ENCODE assay signal across 8 cellular contexts in genomic region chr11:75399344-75400109, GRCh38. TPM values are rescaled to one million over a fixed set of nuclear protein-coding genes. Genes with fewer than 3 reads are reported as not detected.
A peak's percentile ranks its signal among the peaks of the same experiment; 100 is the strongest.
DNase-seq lines count a peak whose midpoint lies in the region; ATAC-seq and TF ChIP-seq lines count a peak whose summit lies in the region.

Gene RPS3, plus strand, starts transcription at chr11:75399518. Its CDS starts 30 bp downstream, at chr11:75399548.

- peaks cover 44% of the 10 kb centered on the region for H3F3A ChIP-seq in GM23248 (ENCODE audit: insufficient read depth)

- peak within 1 kb of the TSS; percentile 98 for H3K27ac Mint-ChIP-seq in activated T-helper 2 cell treated with anti-CD3 and anti-CD28 coated beads, Interferon-gamma antibody, Interleukin-2, Interleukin-4, amounts not matched to agents 10 μg/mL and 5 μg/mL and 100 μg/mL, durations not matched to agents 14 hours and 24 hours and 36 hours
- peak within 1 kb of the TSS; percentile 100 for H3K27ac Mint-ChIP-seq in nephron progenitor cell
- H3K27ac Mint-ChIP-seq in stimulated activated naive CD8-positive, alpha-beta T cell treated with anti-CD3 and anti-CD28 coated beads, Interleukin-15, amount 100 ng/mL, for 72 hours: peak within 1 kb of the TSS; percentile 99 to 100

- H3K9me2 ChIP-seq in GM23248 (ENCODE audit: insufficient read depth): no peaks in the 10 kb centered on the region

- H3K27me3 ChIP-seq in GM23248 (replicated peaks; ENCODE audit: insufficient read depth) (no peaks in the 10 kb centered on the region), RWPE2 (ENCODE audit: insufficient read depth, poor library complexity, severe bottlenecking) (no peaks in the 10 kb centered on the region)

- H3K79me2 ChIP-seq in GM23248 (ENCODE audit: insufficient read depth): peaks cover 52% of the 10 kb centered on the region

- no peak for TF ChIP-seq CTCF in RWPE2 (IDR thresholded peaks at IDR 0.05; ENCODE audit: poor library complexity, severe bottlenecking)
- no peak for TF ChIP-seq CTCF in fibroblast of the aortic adventitia (IDR thresholded peaks at IDR 0.05; ENCODE audit: insufficient read depth, low read length)
- TF ChIP-seq CTCF in nephron progenitor cell (IDR thresholded peaks at IDR 0.05): no peak

- 0 to 1% methylated on average over 53 of the region's 53 CpGs for WGBS in GM23248 (ENCODE audit: low coverage in 1 of 2, low lambda C conversion rate in 2 of 2, missing lambda C conversion rate in 2 of 2), 2 experiments

- peak; percentile 92 for ATAC-seq in RWPE2 (ENCODE audit: low read depth)
- ATAC-seq in stimulated activated naive CD8-positive, alpha-beta T cell treated with anti-CD3 and anti-CD28 coated beads, Interleukin-15, amount 100 ng/mL, for 72 hours: peak; percentile 95

- peak within 1 kb of the TSS; percentile 98 for H3K4me3 Mint-ChIP-seq in activated T-helper 2 cell treated with anti-CD3 and anti-CD28 coated beads, Interferon-gamma antibody, Interleukin-2, Interleukin-4, amounts not matched to agents 10 μg/mL and 5 μg/mL and 100 μg/mL, durations not matched to agents 14 hours and 24 hours and 36 hours (ENCODE audit: low read depth)
- peak within 1 kb of the TSS; percentile 100 for H3K4me3 Mint-ChIP-seq in nephron progenitor cell
- H3K4me3 Mint-ChIP-seq in stimulated activated naive CD8-positive, alpha-beta T cell treated with anti-CD3 and anti-CD28 coated beads, Interleukin-15, amount 100 ng/mL, for 72 hours: peak within 1 kb of the TSS; percentile 93 to 97

- peaks cover 53% of the 10 kb centered on the region for H3K36me3 Mint-ChIP-seq in activated T-helper 2 cell treated with anti-CD3 and anti-CD28 coated beads, Interferon-gamma antibody, Interleukin-2, Interleukin-4, amounts not matched to agents 10 μg/mL and 5 μg/mL and 100 μg/mL, durations not matched to agents 14 hours and 24 hours and 36 hours (ENCODE audit: low read depth)
- peaks cover 43% of the 10 kb centered on the region for H3K36me3 Mint-ChIP-seq in nephron progenitor cell (ENCODE audit: low read depth)

- H4K20me1 ChIP-seq in GM23248 (ENCODE audit: insufficient read depth): peaks cover 24% of the 10 kb centered on the region

- peaks cover 3% of the 10 kb centered on the region for H3K27me3 Mint-ChIP-seq in activated T-helper 2 cell treated with anti-CD3 and anti-CD28 coated beads, Interferon-gamma antibody, Interleukin-2, Interleukin-4, amounts not matched to agents 10 μg/mL and 5 μg/mL and 100 μg/mL, durations not matched to agents 14 hours and 24 hours and 36 hours (ENCODE audit: low read depth)
- H3K27me3 Mint-ChIP-seq in nephron progenitor cell (ENCODE audit: low read depth, poor library complexity): peaks cover 29% of the 10 kb centered on the region
- peaks cover 3% of the 10 kb centered on the region for H3K27me3 Mint-ChIP-seq in stimulated activated naive CD8-positive, alpha-beta T cell treated with anti-CD3 and anti-CD28 coated beads, Interleukin-15, amount 100 ng/mL, for 72 hours

- H3K9me3 ChIP-seq in GM23248 (ENCODE audit: low read depth) (no peaks in the 10 kb centered on the region), RWPE2 (ENCODE audit: severe bottlenecking) (no peaks in the 10 kb centered on the region)

- H3K9me3 Mint-ChIP-seq in activated T-helper 2 cell treated with anti-CD3 and anti-CD28 coated beads, Interferon-gamma antibody, Interleukin-2, Interleukin-4, amounts not matched to agents 10 μg/mL and 5 μg/mL and 100 μg/mL, durations not matched to agents 14 hours and 24 hours and 36 hours: no peaks in the 10 kb centered on the region
- no peaks in the 10 kb centered on the region for H3K9me3 Mint-ChIP-seq in nephron progenitor cell
- no peaks in the 10 kb centered on the region for H3K9me3 Mint-ChIP-seq in stimulated activated naive CD8-positive, alpha-beta T cell treated with anti-CD3 and anti-CD28 coated beads, Interleukin-15, amount 100 ng/mL, for 72 hours

- H3K4me1 ChIP-seq in GM23248 (ENCODE audit: insufficient read depth) (peaks cover 21% of the 10 kb centered on the region), RWPE2 (ENCODE audit: insufficient read depth, poor library complexity, severe bottlenecking) (peaks cover 14% of the 10 kb centered on the region)

- in situ Hi-C loops in GM23248 (cut with MboI): no loop called here

- H3K4me2 ChIP-seq in GM23248 (ENCODE audit: unreplicated experiment): peak within 1 kb of the TSS; percentile 98

- intact Hi-C loops in activated T-helper 2 cell treated with anti-CD3 and anti-CD28 coated beads, Interferon-gamma antibody, Interleukin-2, Interleukin-4, amounts not matched to agents 10 μg/mL and 5 μg/mL and 100 μg/mL, durations not matched to agents 14 hours and 24 hours and 36 hours (cut with micrococcal nuclease): no loop called here

- H3K9ac ChIP-seq in GM23248: peak within 1 kb of the TSS; percentile 95

- H3K4me1 Mint-ChIP-seq in activated T-helper 2 cell treated with anti-CD3 and anti-CD28 coated beads, Interferon-gamma antibody, Interleukin-2, Interleukin-4, amounts not matched to agents 10 μg/mL and 5 μg/mL and 100 μg/mL, durations not matched to agents 14 hours and 24 hours and 36 hours (ENCODE audit: low read depth): peaks cover 39% of the 10 kb centered on the region
- peaks cover 36% of the 10 kb centered on the region for H3K4me1 Mint-ChIP-seq in nephron progenitor cell
- peaks cover 52% of the 10 kb centered on the region for H3K4me1 Mint-ChIP-seq in stimulated activated naive CD8-positive, alpha-beta T cell treated with anti-CD3 and anti-CD28 coated beads, Interleukin-15, amount 100 ng/mL, for 72 hours

- H3K36me3 ChIP-seq in GM23248 (ENCODE audit: low read depth): peaks cover 37% of the 10 kb centered on the region
- peaks cover 51% of the 10 kb centered on the region for H3K36me3 ChIP-seq in RWPE2 (ENCODE audit: low read depth)

- DNase-seq in EL (peak; percentile 91), GM23248 (peak; percentile 98), LHCN-M2 (ENCODE audit: low read depth) (peak; percentile 90), RWPE2 (ENCODE audit: low spot score) (peak; percentile 88), fibroblast of the aortic adventitia (ENCODE audit: low read depth) (peak; percentile 92), nephron progenitor cell (peak; percentile 87)
- peak; percentile 84 for DNase-seq in activated T-helper 2 cell treated with anti-CD3 and anti-CD28 coated beads, Interferon-gamma antibody, Interleukin-2, Interleukin-4, amounts not matched to agents 10 μg/mL and 5 μg/mL and 100 μg/mL, durations not matched to agents 14 hours and 24 hours and 36 hours (ENCODE audit: low spot score)
- peak; percentile 89 to 91 for DNase-seq in stimulated activated naive CD8-positive, alpha-beta T cell treated with anti-CD3 and anti-CD28 coated beads, Interleukin-15, amount 100 ng/mL, for 72 hours

- H3K27ac ChIP-seq in GM23248: peak within 1 kb of the TSS; percentile 88
- H3K27ac ChIP-seq in RWPE2 (ENCODE audit: poor library complexity, severe bottlenecking): peak within 1 kb of the TSS; percentile 91

- H3K4me3 ChIP-seq in GM23248: peak within 1 kb of the TSS; percentile 96
- H3K4me3 ChIP-seq in RWPE2 (ENCODE audit: severe bottlenecking): peak within 1 kb of the TSS; percentile 81
- peak within 1 kb of the TSS; percentile 99 for H3K4me3 ChIP-seq in fibroblast of the aortic adventitia (ENCODE audit: low read depth, low read length)

- H2AFZ ChIP-seq in GM23248: peak within 1 kb of the TSS; percentile 76

RNA-seq across cellular contexts. Expression of gene RPS3, which starts in this region (rescaled TPM):
- 915 and 1,048 TPM in 2 replicates for total RNA-seq in GM23248 (2014; rRNA removed; shearing (Covaris generic))
- polyA plus RNA-seq in GM23248 (2016; fragmentation: Nextera tagmentation; extraction: Ambion mirVana): 896 and 915 TPM in 2 replicates
- total RNA-seq in LHCN-M2 (2014; rRNA removed) (996 and 1,030 TPM in 2 replicates), fibroblast of the aortic adventitia (ENCODE audit: low replicate concordance) (2,208 and 3,605 TPM in 2 replicates)
- polyA plus RNA-seq in LHCN-M2 (2012): 2,967 TPM
- total RNA-seq in activated T-helper 2 cell treated with anti-CD3 and anti-CD28 coated beads, Interferon-gamma antibody, Interleukin-2, Interleukin-4, amounts not matched to agents 10 μg/mL and 5 μg/mL and 100 μg/mL, durations not matched to agents 14 hours and 24 hours and 36 hours: 3,460 and 3,552 TPM in 2 replicates

Comparison
In these comparisons a context has a peak if more than half of its experiments do, and no peak if none do; other contexts are left out.
1. Peak in every context shown above with its lines: DNase-seq, ATAC-seq, H3K4me3 ChIP-seq and H3K27ac ChIP-seq.